Comparison of ENCODE assay signal across 8 cellular contexts in the genomic region with DNA sequence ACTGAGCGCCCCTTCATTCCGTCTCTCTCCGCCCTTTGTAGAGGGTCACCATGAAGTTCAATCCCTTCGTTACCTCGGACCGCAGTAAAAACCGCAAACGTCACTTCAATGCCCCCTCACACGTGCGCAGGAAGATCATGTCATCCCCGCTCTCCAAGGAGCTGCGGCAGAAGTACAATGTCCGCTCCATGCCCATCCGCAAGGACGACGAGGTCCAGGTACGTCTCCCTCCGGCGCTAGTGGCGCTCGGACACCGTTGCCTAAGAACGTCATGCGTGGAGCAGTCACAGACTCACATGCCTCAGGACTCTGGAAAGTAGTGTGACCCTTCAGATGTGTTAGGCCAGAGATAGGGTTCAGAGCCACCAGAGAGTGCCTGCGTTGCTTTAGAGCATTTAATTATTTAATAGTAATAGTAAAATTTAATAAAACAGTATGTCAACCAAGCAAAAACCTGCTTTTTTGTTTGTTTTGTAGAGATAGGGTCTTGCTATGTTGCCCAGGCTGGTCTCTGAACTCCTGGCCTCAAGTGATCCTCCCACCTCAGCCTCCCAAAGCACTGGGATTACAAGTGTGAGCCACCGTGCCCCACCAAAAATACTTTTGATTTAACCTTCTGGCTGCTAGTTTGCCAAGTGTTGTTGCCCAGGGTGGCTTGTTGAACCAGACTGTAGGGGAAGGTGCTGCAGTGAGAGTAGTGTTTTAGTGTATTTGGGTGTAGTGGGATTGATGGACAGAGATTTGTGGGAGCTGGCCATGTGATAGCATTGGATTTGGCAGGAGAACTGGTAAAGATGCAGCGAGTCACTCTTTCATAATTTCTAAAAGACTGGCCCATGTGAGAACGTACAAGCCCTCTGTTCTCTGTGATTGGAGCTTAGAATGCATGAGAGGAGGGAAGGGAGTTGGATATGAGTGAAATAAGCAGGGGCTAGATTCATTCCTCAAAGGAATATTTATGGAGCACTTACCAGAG. TPM values are rescaled to one million over a fixed set of nuclear protein-coding genes. Genes with fewer than 3 reads are reported as not detected.
DNase-seq lines count a peak whose midpoint lies in the region; TF ChIP-seq lines count a peak whose summit lies in the region.

No MANE protein-coding gene starts in this region.

- H3K36me3 Mint-ChIP-seq in chondrocyte (ENCODE audit: low read depth): peaks cover 2% of the 10 kb centered on the region

- peaks cover 15% of the 10 kb centered on the region for H3K4me1 ChIP-seq in muscle layer of colon (ENCODE audit: insufficient read depth, low read length)

- H3K4me3 Mint-ChIP-seq in chondrocyte (ENCODE audit: unreplicated experiment): peak overlapping the region; percentile 91

- peak overlapping the region; percentile 96 for H3K27ac Mint-ChIP-seq in chondrocyte (ENCODE audit: unreplicated experiment)

- H3K27me3 ChIP-seq in AG04450 (ENCODE audit: control insufficient read depth, insufficient read depth, low read length): no peaks in the 10 kb centered on the region
- H3K27me3 ChIP-seq in muscle layer of colon (ENCODE audit: control insufficient read depth in 1 of 2, insufficient read depth in 2 of 2, low read length in 2 of 2): no peaks in the 10 kb centered on the region

- H3K4me3 ChIP-seq in AG04450 (ENCODE audit: low read depth, low read length): peak overlapping the region; percentile 73
- peak overlapping the region; percentile 84 for H3K4me3 ChIP-seq in Jurkat, Clone E6-1 (ENCODE audit: low read length)
- peak overlapping the region; percentile 96 to 99 for H3K4me3 ChIP-seq in muscle layer of colon (ENCODE audit: low read depth in 1 of 2, low read length in 2 of 2)

- H3K9me3 Mint-ChIP-seq in chondrocyte (ENCODE audit: low read depth): no peaks in the 10 kb centered on the region

- TF ChIP-seq CTCF in AG04450 (IDR thresholded peaks at IDR 0.05; ENCODE audit: low read depth, low read length) (no peak), chondrocyte (IDR thresholded peaks at IDR 0.05) (no peak)

- no peak for DNase-seq in AG04450 (ENCODE audit: low read depth, low spot score)
- no peak for DNase-seq in Jurkat, Clone E6-1 (ENCODE audit: low read depth, low spot score)
- peak; percentile 52 for DNase-seq in chondrocyte (ENCODE audit: low spot score)
- no peak for DNase-seq in AG08396 (ENCODE audit: low spot score)
- DNase-seq in Kasumi-1 (lab: John Stamatoyannopoulos, UW): no peak
- DNase-seq in LoVo (ENCODE audit: low spot score): no peak
- DNase-seq in SW 1271 (lab: John Stamatoyannopoulos, UW): no peak

- H3K9me3 ChIP-seq in AG04450 (ENCODE audit: control insufficient read depth, insufficient read depth, low read length) (peaks cover 4% of the 10 kb centered on the region; the same call in 1 of the 2 replicates), muscle layer of colon (ENCODE audit: low read length) (no peaks in the 10 kb centered on the region)

- no peaks in the 10 kb centered on the region for H3K27me3 Mint-ChIP-seq in chondrocyte (ENCODE audit: low read depth)

- CTCF ChIA-PET in AG04450 (lab: Charles Lee): interaction anchor here (0.6 to 2.1 kb wide), 17 partner anchors 8 to 253 kb away, joined by 3 to 12 read pairs (median 5); partner anchors contain the start of gene DUSP1

- peaks cover 39% of the 10 kb centered on the region for H3K4me1 Mint-ChIP-seq in chondrocyte (ENCODE audit: low read depth)

- peaks cover 6% of the 10 kb centered on the region for H3K36me3 ChIP-seq in muscle layer of colon (ENCODE audit: insufficient read depth, low read length)

- H3K27ac ChIP-seq in AG04450 (ENCODE audit: low read depth, low read length): peak overlapping the region; percentile 86
- H3K27ac ChIP-seq in muscle layer of colon (ENCODE audit: low read depth, low read length): peak overlapping the region; percentile 87

- H3K9ac ChIP-seq in muscle layer of colon (ENCODE audit: low read length): peak overlapping the region; percentile 86

- POLR2A ChIA-PET in AG04450 (lab: Yijun Ruan, JAX): interaction anchor here (0.7 to 1.3 kb wide), 7 partner anchors 8 to 335 kb away, joined by 3 to 10 read pairs (median 5); partner anchors contain the start of gene ATP6V0E1

RNA-seq across cellular contexts. Expression of gene RPL26L1, which starts 0.9 kb away (rescaled TPM):
- polyA plus RNA-seq in AG04450 (2011; rRNA removed): 83.5 and 88.2 TPM in 2 replicates
- polyA minus RNA-seq in AG04450 (2011; rRNA and poly(A)+ RNA removed): 45.7 and 50.0 TPM in 2 replicates
- 161 TPM for polyA plus RNA-seq in Jurkat, Clone E6-1 (2012; ENCODE audit: insufficient read depth, insufficient read length)
- 40.2 to 43.6 TPM (median 43.5 TPM) in 3 replicates for total RNA-seq in chondrocyte

RNA-seq across cellular contexts. Expression of gene ATP6V0E1, which starts 23.5 kb away (rescaled TPM):
- 583 and 610 TPM in 2 replicates for polyA plus RNA-seq in AG04450 (2011; rRNA removed)
- 182 and 220 TPM in 2 replicates for polyA minus RNA-seq in AG04450 (2011; rRNA and poly(A)+ RNA removed)
- polyA plus RNA-seq in Jurkat, Clone E6-1 (2012; ENCODE audit: insufficient read depth, insufficient read length): 160 TPM
- total RNA-seq in chondrocyte: 257 to 277 TPM (median 272 TPM) in 3 replicates
